26 cellular contexts compared by ENCODE assay signal in genomic region chr21:41620982-41621381, GRCh38.
DNase-seq lines count a peak whose midpoint lies in the region; ATAC-seq, FAIRE-seq and TF ChIP-seq lines count a peak whose summit lies in the region.
"Had no signal": no experiment of that assay in that cellular context is flagged by ENCODE, and none has a peak within 500 bp of the region (broad histone marks: within the 10 kb centered on the region; RNA-seq: fewer than 3 reads in every experiment).

No MANE protein-coding gene starts in this region.

- WGBS in A549 (ENCODE audit: missing lambda C conversion rate): 60% methylated on average over 8 of the region's 8 CpGs
- 3% methylated on average over 8 of the region's 8 CpGs for WGBS in GM23248 (ENCODE audit: low coverage in 1 of 2, low lambda C conversion rate in 2 of 2, missing lambda C conversion rate in 2 of 2), 2 experiments

- DNase-seq in A549 (ENCODE audit: low read depth in 1 of 2, low spot score in 1 of 2): peak in 1 of 2 experiments; percentile 11
- DNase-seq in GM23248: peak; percentile 82
- peak; percentile 52 to 55 for DNase-seq in cardiac fibroblast (ENCODE audit: low read depth in 2 of 2)
- no peak for DNase-seq in keratinocyte (ENCODE audit: low read depth, low spot score)
- no peak for DNase-seq in tibial artery
- no peak for DNase-seq in DMS114 treated with DMSO at 0.1 percent for 48 hours (lab: John Stamatoyannopoulos, UW; ENCODE audit: unreplicated experiment)
- no peak for DNase-seq in NCI-H2196 treated with DMSO at 0.1 percent for 48 hours (lab: John Stamatoyannopoulos, UW; ENCODE audit: unreplicated experiment)
- DNase-seq: 8988T; activated CD4-positive, alpha-beta T cell treated with anti-CD3 and anti-CD28 coated beads for 4 hours; activated T-cell treated with anti-CD3 and anti-CD28 coated beads, Interleukin-2, amount 50 U/mL, for 72 hours; Caco-2; DMS79 treated with DMSO at 0.1 percent for 48 hours; gastrocnemius medialis; hypothalamus; NCI-H1092 treated with DMSO at 0.1 percent for 48 hours; NCI-H187 treated with DMSO at 0.1 percent for 48 hours; NCI-H69; T-helper 17 cell; upper lobe of left lung had no signal

- 0 out of 5 replicates have a peak, but pooled peaks have one; percentile 10 to 37 for TF ChIP-seq EP300 in A549 (IDR thresholded peaks at IDR 0.05)

- no peak overlapping the region for H3K4me3 ChIP-seq in A549
- H3K4me3 ChIP-seq in GM23248: no peak overlapping the region; the same call in 1 of the 2 replicates
- H3K4me3 ChIP-seq in cardiac fibroblast (replicated peaks in 1 of 2; ENCODE audit: low read depth in 2 of 2, low read length in 2 of 2): no peak overlapping the region
- no peak overlapping the region for H3K4me3 ChIP-seq in keratinocyte (ENCODE audit: control insufficient read depth in 2 of 3, extremely low read depth in 1 of 3, insufficient read depth in 2 of 3, low read depth in 1 of 3, low read length in 3 of 3)
- no peak overlapping the region for H3K4me3 ChIP-seq in tibial artery
- H3K4me3 ChIP-seq: ascending aorta, BLaER1, gastrocnemius medialis, prostate gland, SK-N-MC, upper lobe of left lung had no signal

- peaks cover 24% of the 10 kb centered on the region for H3F3A ChIP-seq in GM23248 (ENCODE audit: insufficient read depth)

- no peaks in the 10 kb centered on the region for H3K9me2 ChIP-seq in GM23248 (ENCODE audit: insufficient read depth)

- POLR2A ChIA-PET in A549 (lab: Yijun Ruan, JAX): no interaction called here

- CTCF ChIA-PET in A549 (lab: Yijun Ruan, JAX): interaction anchor here (1.5 to 4.5 kb wide), 2 partner anchors 9 to 156 kb away, joined by 7 to 46 read pairs; no protein-coding TSS in a partner anchor

- TF ChIP-seq RAD21 in A549 (conservative IDR thresholded peaks at IDR 0.05 in 1 of 2, IDR thresholded peaks at IDR 0.05 in 1 of 2): no peak

- H3K9me1 ChIP-seq in keratinocyte (ENCODE audit: control insufficient read depth, extremely low read depth, insufficient read depth, low read length): no peaks in the 10 kb centered on the region

- H3K27ac ChIP-seq in A549 (peak overlapping the region; percentile 45 to 71; a peak in 5 of 6 replicates), GM23248 (peak overlapping the region; percentile 65), keratinocyte (ENCODE audit: control insufficient read depth, insufficient read depth, low read length) (peak overlapping the region; percentile 78), tibial artery (no peak overlapping the region)
- H3K27ac ChIP-seq: ascending aorta, BLaER1, gastrocnemius medialis, prostate gland, SK-N-MC had no signal

- H3K9ac ChIP-seq in GM23248: peak overlapping the region; percentile 53
- H3K9ac ChIP-seq in keratinocyte (ENCODE audit: control insufficient read depth, extremely low read depth, insufficient read depth, low read length): no peak overlapping the region
- H3K9ac ChIP-seq: BLaER1 had no signal

- H3K4me2 ChIP-seq in A549 (peak overlapping the region; percentile 45; the same call in 2 of the 3 replicates), GM23248 (ENCODE audit: unreplicated experiment) (peak overlapping the region; percentile 19), keratinocyte (ENCODE audit: control insufficient read depth, extremely low read depth, insufficient read depth, low read depth, low read length) (no peak overlapping the region)
- H3K4me2 ChIP-seq: BLaER1 had no signal

- in situ Hi-C loops in GM23248 (cut with MboI): no loop called here

- H2AFZ ChIP-seq in GM23248: no peak overlapping the region
- H2AFZ ChIP-seq in keratinocyte (ENCODE audit: control insufficient read depth, low read length): no peak overlapping the region

- ATAC-seq in A549 (no peak), GM18868 (IDR thresholded peaks at IDR 0.05; ENCODE audit: unreplicated experiment) (no peak)
- ATAC-seq: activated T-cell treated with anti-CD3 and anti-CD28 coated beads, Interleukin-2, amount 50 U/mL, for 72 hours; T-helper 17 cell had no signal

- no peaks in the 10 kb centered on the region for H3K36me3 ChIP-seq in GM23248 (ENCODE audit: low read depth)
- no peaks in the 10 kb centered on the region for H3K36me3 ChIP-seq in keratinocyte (ENCODE audit: control insufficient read depth in 2 of 2, extremely low read depth in 1 of 2, insufficient read depth in 2 of 2, low read length in 2 of 2)
- H3K36me3 ChIP-seq in tibial artery: no peaks in the 10 kb centered on the region
- H3K36me3 ChIP-seq: ascending aorta, BLaER1, gastrocnemius medialis, prostate gland, upper lobe of left lung had no signal

- FAIRE-seq in A549 (lab: Jason Lieb, UNC) (no peak), keratinocyte (lab: Jason Lieb, UNC) (no peak)
- FAIRE-seq: endothelial cell of umbilical vein, islet of Langerhans had no signal

- intact Hi-C loops in tibial artery (cut with DNase I; ENCODE audit: low total_unique reads): loop anchor here (5.0 kb wide), 1 partner anchor 41 kb away; no protein-coding TSS in a partner anchor

- dilution Hi-C loops in keratinocyte (cut with MboI; ENCODE audit: extremely low pct_ligation_motif_present, low sequenced_read_pairs): no loop called here

- H3K9me3 ChIP-seq in A549 (no peaks in the 10 kb centered on the region), GM23248 (ENCODE audit: low read depth) (no peaks in the 10 kb centered on the region), keratinocyte (ENCODE audit: control insufficient read depth, low read depth, low read length) (no peaks in the 10 kb centered on the region), tibial artery (no peaks in the 10 kb centered on the region)
- H3K9me3 ChIP-seq: ascending aorta, gastrocnemius medialis, prostate gland, upper lobe of left lung had no signal

- TF ChIP-seq CTCF in A549 (IDR thresholded peaks at IDR 0.05) (no peak), cardiac fibroblast (IDR thresholded peaks at IDR 0.05; ENCODE audit: low read depth, low read length) (no peak), keratinocyte (optimal IDR thresholded peaks at IDR 0.05 in 1 of 3, IDR thresholded peaks at IDR 0.05 in 1 of 3, conservative IDR thresholded peaks at IDR 0.05 in 1 of 3; ENCODE audit: extremely low read depth in 1 of 3, insufficient read depth in 2 of 3, low read length in 3 of 3) (no peak), tibial artery (IDR thresholded peaks at IDR 0.05) (no peak)

- no peak for TF ChIP-seq POLR2A in A549 (IDR thresholded peaks at IDR 0.05; ENCODE audit: low read length)

- peaks cover 20% of the 10 kb centered on the region for H3K4me1 ChIP-seq in A549
- peaks cover 34% of the 10 kb centered on the region for H3K4me1 ChIP-seq in GM23248 (ENCODE audit: insufficient read depth)
- peaks cover 26% of the 10 kb centered on the region for H3K4me1 ChIP-seq in keratinocyte (ENCODE audit: control insufficient read depth, extremely low read depth, insufficient read depth, low read length)
- H3K4me1 ChIP-seq in tibial artery: peaks cover 0 to 17% (median 9%) of the 10 kb centered on the region in 4 donors
- H3K4me1 ChIP-seq: Caco-2, prostate gland, upper lobe of left lung had no signal

- H3K79me2 ChIP-seq in GM23248 (ENCODE audit: insufficient read depth): no peaks in the 10 kb centered on the region
- H3K79me2 ChIP-seq in keratinocyte (ENCODE audit: control insufficient read depth, insufficient read depth, low read length): no peaks in the 10 kb centered on the region

- no peaks in the 10 kb centered on the region for H4K20me1 ChIP-seq in GM23248 (ENCODE audit: insufficient read depth)
- H4K20me1 ChIP-seq in keratinocyte (ENCODE audit: control insufficient read depth, extremely low read depth, insufficient read depth, low read length): no peaks in the 10 kb centered on the region
- H4K20me1 ChIP-seq: BLaER1 had no signal

- H3K27me3 ChIP-seq in GM23248 (replicated peaks; ENCODE audit: insufficient read depth) (no peaks in the 10 kb centered on the region), keratinocyte (ENCODE audit: control insufficient read depth, extremely low read depth, insufficient read depth, low read length) (no peaks in the 10 kb centered on the region), tibial artery (no peaks in the 10 kb centered on the region)
- H3K27me3 ChIP-seq: ascending aorta, BLaER1, upper lobe of left lung had no signal

TF ChIP-seq in A549, 52 proteins besides CTCF, POLR2A, EP300 and RAD21:
- TF ChIP-seq CEBPB (IDR thresholded peaks at IDR 0.05): peak; percentile 61 to 71; a peak in 3 of 4 replicates
- TF ChIP-seq JUN (IDR thresholded peaks at IDR 0.05): no peak
- no peak for TF ChIP-seq CHD4 (IDR thresholded peaks at IDR 0.05; ENCODE audit: borderline replicate concordance)
- no peak for TF ChIP-seq PBX3 (IDR thresholded peaks at IDR 0.05)
- TF ChIP-seq CBX8 (IDR thresholded peaks at IDR 0.05): no peak
- no peak for TF ChIP-seq FOSB (CRISPR knock-in tag; IDR thresholded peaks at IDR 0.05)
- TF ChIP-seq EHMT2 (IDR thresholded peaks at IDR 0.05; ENCODE audit: low read depth): no peak
TF ChIP-seq in A549: peak in this region for 1.

Comparison
In these comparisons a context has a peak if more than half of its experiments do, and no peak if none do; other contexts are left out.
1. DNase-seq: peak in GM23248 (single experiment) and cardiac fibroblast (2 of 2); none in keratinocyte (single experiment), tibial artery (0 of 2), DMS114 treated with DMSO at 0.1 percent for 48 hours (single experiment) and NCI-H2196 treated with DMSO at 0.1 percent for 48 hours (single experiment).
2. H3K27ac ChIP-seq: peak in A549 (2 of 2), GM23248 (single experiment) and keratinocyte (single experiment); none in tibial artery (0 of 2).